In the genomic region with DNA sequence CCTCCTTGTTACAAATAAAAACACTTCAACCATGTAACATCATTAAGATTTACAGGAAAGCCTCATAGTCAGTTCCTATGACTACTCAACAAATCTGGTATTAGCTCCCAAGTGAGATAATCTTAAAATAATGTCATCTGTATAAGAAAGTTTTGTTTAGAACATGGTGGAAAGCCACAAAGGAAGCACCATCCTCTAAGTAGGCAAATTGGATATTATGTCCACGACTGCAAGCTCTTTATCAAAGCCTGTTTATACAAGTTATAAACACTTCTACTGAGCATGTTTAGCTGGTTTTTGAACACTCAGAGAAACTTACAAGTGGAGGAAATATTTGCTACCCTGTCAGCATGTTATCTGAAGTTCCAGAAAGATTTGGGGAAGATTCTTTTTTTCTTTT, we compare ENCODE assay signal across 16 cellular contexts.
DNase-seq lines count a peak whose midpoint lies in the region; ATAC-seq lines count a peak whose summit lies in the region.
"Had no signal": no experiment of that assay in that cellular context is flagged by ENCODE, and none has a peak within 500 bp of the region (broad histone marks: within the 10 kb centered on the region; RNA-seq: fewer than 3 reads in every experiment).

No MANE protein-coding gene starts in this region.

- DNase-seq in H4 (ENCODE audit: low spot score) (peak; percentile 95), M059J (ENCODE audit: low read depth) (peak; percentile 63), fibroblast of peridontal ligament (ENCODE audit: extremely low read depth) (peak; percentile 18), NCI-H2171 treated with DMSO at 0.1 percent for 48 hours (lab: John Stamatoyannopoulos, UW) (no peak), kidney tubule cell (ENCODE audit: low spot score) (no peak)
- DNase-seq: BE2C; C1 segment of cervical spinal cord; CD4-positive, CD25-positive, alpha-beta regulatory T cell; CD8-positive, alpha-beta memory T cell; COR-L47; DMS 273 treated with DMSO at 0.1 percent for 48 hours; DMS53; DND-41; EL had no signal

- ATAC-seq in HG02610 (IDR thresholded peaks at IDR 0.05; ENCODE audit: unreplicated experiment) = no peak
- ATAC-seq: GM12878 had no signal

Comparison
In these comparisons a context has a peak if more than half of its experiments do, and no peak if none do; other contexts are left out.
1. DNase-seq: peak in H4 (single experiment), M059J (single experiment) and fibroblast of peridontal ligament (single experiment); none in NCI-H2171 treated with DMSO at 0.1 percent for 48 hours (single experiment) and kidney tubule cell (single experiment).